8 cellular contexts compared by ENCODE assay signal in genomic region chr17:66348605-66349165, GRCh38. TPM values are rescaled to one million over a fixed set of nuclear protein-coding genes. Genes with fewer than 3 reads are reported as not detected.
A peak's percentile ranks its signal among the peaks of the same experiment; 100 is the strongest.
DNase-seq lines count a peak whose midpoint lies in the region; ATAC-seq and TF ChIP-seq lines count a peak whose summit lies in the region.

No MANE protein-coding gene starts in this region.

- TF ChIP-seq POLR2A in esophagus muscularis mucosa (IDR thresholded peaks at IDR 0.05; ENCODE audit: low read depth): no peak

- no peak overlapping the region for H3K9ac ChIP-seq in GM23248
- H3K9ac ChIP-seq in stomach smooth muscle (ENCODE audit: low read length in 2 of 2): no peak overlapping the region

- H3K4me2 ChIP-seq in GM23248 (ENCODE audit: unreplicated experiment): peak overlapping the region; percentile 36

- H3K4me3 ChIP-seq in GM23248: no peak overlapping the region
- H3K4me3 ChIP-seq in foreskin fibroblast (ENCODE audit: low read depth in 1 of 2, low read length in 2 of 2): no peak overlapping the region
- H3K4me3 ChIP-seq in stomach smooth muscle (ENCODE audit: low read length in 2 of 2): no peak overlapping the region
- H3K4me3 ChIP-seq in esophagus muscularis mucosa: no peak overlapping the region

- CTCF ChIA-PET in T-cell (lab: Charles Lee): interaction anchor here in 1 of 2 donors (0.6 kb wide), 1 partner anchor 217 kb away, joined by 5 read pairs; no protein-coding TSS in a partner anchor

- TF ChIP-seq EP300 in esophagus muscularis mucosa (IDR thresholded peaks at IDR 0.05): no peak

- TF ChIP-seq CTCF in 22Rv1 (IDR thresholded peaks at IDR 0.05) (no peak), foreskin fibroblast (IDR thresholded peaks at IDR 0.05; ENCODE audit: low read depth, low read length) (no peak), esophagus muscularis mucosa (IDR thresholded peaks at IDR 0.05) (no peak)

- in situ Hi-C loops in GM23248 (cut with MboI): no loop called here

- no peaks in the 10 kb centered on the region for H3K27me3 Mint-ChIP-seq in T-cell

- H3K4me1 Mint-ChIP-seq in T-cell: peaks cover 68 to 75% (median 75%) of the 10 kb centered on the region in 3 donors

- intact Hi-C loops in esophagus muscularis mucosa (cut with DNase I): no loop called here

- peak overlapping the region; percentile 37 for H3K27ac ChIP-seq in 22Rv1
- H3K27ac ChIP-seq in GM23248: no peak overlapping the region
- peak overlapping the region; percentile 11 for H3K27ac ChIP-seq in stomach smooth muscle (ENCODE audit: low read length)
- peak overlapping the region in 2 of 4 donors; percentile 0 to 2 for H3K27ac ChIP-seq in esophagus muscularis mucosa (replicated peaks in 1 of 4)

- no peaks in the 10 kb centered on the region for H3K36me3 Mint-ChIP-seq in T-cell

- WGBS in GM23248 (ENCODE audit: low coverage in 1 of 2, low lambda C conversion rate in 2 of 2, missing lambda C conversion rate in 2 of 2), 2 experiments: 59 to 66% methylated on average over 4 of the region's 4 CpGs
- 63% methylated on average over 4 of the region's 4 CpGs for WGBS in esophagus muscularis mucosa

- H3K9me3 ChIP-seq in GM23248 (ENCODE audit: low read depth): no peaks in the 10 kb centered on the region
- no peaks in the 10 kb centered on the region for H3K9me3 ChIP-seq in stomach smooth muscle (ENCODE audit: control insufficient read depth in 2 of 2, low read length in 2 of 2)
- no peaks in the 10 kb centered on the region for H3K9me3 ChIP-seq in esophagus muscularis mucosa

- no peak overlapping the region for H3K27ac Mint-ChIP-seq in T-cell

- no peak overlapping the region for H2AFZ ChIP-seq in GM23248

- no peak for ATAC-seq in T-cell (replicated peaks in 1 of 4)

- H3K4me3 Mint-ChIP-seq in T-cell: peak overlapping the region in 1 of 3 donors; percentile 15

- H4K20me1 ChIP-seq in GM23248 (ENCODE audit: insufficient read depth): peaks cover 6% of the 10 kb centered on the region; the same call in 1 of the 2 replicates

- H3K4me1 ChIP-seq in GM23248 (ENCODE audit: insufficient read depth): peaks cover 23% of the 10 kb centered on the region
- peaks cover 19% of the 10 kb centered on the region for H3K4me1 ChIP-seq in stomach smooth muscle (ENCODE audit: control insufficient read depth, insufficient read depth, low read length)
- H3K4me1 ChIP-seq in esophagus muscularis mucosa: peaks cover 21 to 43% (median 33%) of the 10 kb centered on the region in 4 donors

- H3F3A ChIP-seq in GM23248 (ENCODE audit: insufficient read depth): peaks cover 23% of the 10 kb centered on the region; the same call in 1 of the 2 replicates

- H3K79me2 ChIP-seq in GM23248 (ENCODE audit: insufficient read depth): peaks cover 100% of the 10 kb centered on the region

- POLR2A ChIA-PET in T-cell (lab: Charles Lee): no interaction called here

- H3K9me2 ChIP-seq in GM23248 (ENCODE audit: insufficient read depth): no peaks in the 10 kb centered on the region

- no peaks in the 10 kb centered on the region for H3K36me3 ChIP-seq in GM23248 (ENCODE audit: low read depth)
- no peaks in the 10 kb centered on the region for H3K36me3 ChIP-seq in stomach smooth muscle (ENCODE audit: control insufficient read depth in 2 of 2, insufficient read depth in 2 of 2, low read length in 2 of 2)
- H3K36me3 ChIP-seq in esophagus muscularis mucosa: no peaks in the 10 kb centered on the region

- H3K27me3 ChIP-seq in GM23248 (replicated peaks; ENCODE audit: insufficient read depth) (no peaks in the 10 kb centered on the region), stomach smooth muscle (ENCODE audit: control insufficient read depth in 1 of 2, insufficient read depth in 2 of 2, low read length in 2 of 2) (no peaks in the 10 kb centered on the region), esophagus muscularis mucosa (no peaks in the 10 kb centered on the region)

- H3K9me3 Mint-ChIP-seq in T-cell: no peaks in the 10 kb centered on the region

- DNase-seq in GM23248 (peak; percentile 78), RPMI7951 (ENCODE audit: low read depth) (peak; percentile 74), foreskin fibroblast (peak; percentile 79 to 91), esophagus muscularis mucosa (ENCODE audit: extremely low spot score) (no peak), T-cell (no peak), HuH-7 (ENCODE audit: low spot score) (no peak)

RNA-seq across cellular contexts. Expression of gene PRKCA, which starts 46.3 kb away (rescaled TPM):
- 25.5 and 28.5 TPM in 2 replicates for total RNA-seq in GM23248 (2014; rRNA removed; shearing (Covaris generic))
- polyA plus RNA-seq in GM23248 (2016; fragmentation: Nextera tagmentation; extraction: Ambion mirVana): 17.1 and 17.3 TPM in 2 replicates
- total RNA-seq in RPMI7951 (2014; rRNA removed; shearing (Covaris generic)): 11.9 and 12.3 TPM in 2 replicates
- total RNA-seq in esophagus muscularis mucosa: 10 to 100 TPM; 24.5 to 61.9 (median 40.8) TPM
- total RNA-seq in T-cell: 100 to 1,000 TPM in 2 of 5 donors, 10 to 100 TPM in 3; 75.9 to 128 (median 82.0) TPM

Comparison
In these comparisons a context has a peak if more than half of its experiments do, and no peak if none do; other contexts are left out.
1. DNase-seq: peak in GM23248 (single experiment), RPMI7951 (single experiment) and foreskin fibroblast (2 of 2); none in esophagus muscularis mucosa (single experiment), T-cell (0 of 34) and HuH-7 (single experiment).